8 cellular contexts compared by ENCODE assay signal in the genomic region with DNA sequence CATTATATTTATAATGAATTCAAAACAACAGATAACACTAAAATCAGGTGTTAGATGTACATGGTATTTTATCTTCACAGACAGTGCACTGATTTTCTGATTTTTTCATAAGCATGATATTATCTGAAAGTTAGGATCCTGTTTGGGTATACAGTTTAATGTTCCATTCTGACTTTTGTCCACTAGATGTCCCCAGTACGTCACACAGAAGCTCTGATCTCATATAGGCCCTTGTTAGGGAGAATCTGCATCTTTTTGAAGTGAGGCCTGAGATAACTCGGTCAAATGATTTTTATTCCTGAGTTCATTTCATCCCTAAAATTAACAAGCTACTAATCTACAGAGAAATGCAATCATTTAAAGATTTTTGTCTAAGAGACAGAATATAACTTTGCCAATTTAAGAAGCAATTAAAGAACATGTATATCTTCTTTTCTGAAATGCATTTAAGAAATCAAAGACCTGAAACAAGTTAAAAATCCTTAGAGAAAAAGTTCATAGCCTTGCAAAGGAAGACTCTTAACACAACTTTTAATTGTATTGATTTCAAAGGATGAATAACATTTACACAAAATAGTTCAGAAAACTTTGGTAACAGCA.
DNase-seq lines count a peak whose midpoint lies in the region; ATAC-seq and TF ChIP-seq lines count a peak whose summit lies in the region.

No MANE protein-coding gene starts in this region.

- H3K9me3 Mint-ChIP-seq in WTC11 = no peaks in the 10 kb centered on the region
- no peaks in the 10 kb centered on the region for H3K9me3 Mint-ChIP-seq in glutamatergic neuron (ENCODE audit: unreplicated experiment)

- POLR2A ChIA-PET in WTC11 (lab: Charles Lee) = no interaction called here

- H3K27me3 Mint-ChIP-seq in WTC11 (ENCODE audit: low read depth) = no peaks in the 10 kb centered on the region
- H3K27me3 Mint-ChIP-seq in glutamatergic neuron (ENCODE audit: unreplicated experiment) = no peaks in the 10 kb centered on the region

- ATAC-seq in GM18858 (IDR thresholded peaks at IDR 0.05; ENCODE audit: unreplicated experiment) (peak; percentile 96), HG02970 (IDR thresholded peaks at IDR 0.05; ENCODE audit: low FRiP score, unreplicated experiment) (peak; percentile 83), WTC11 (peak; percentile 91)

- DNase-seq in COLO829 (ENCODE audit: low spot score) = peak; percentile 74
- peak; percentile 51 for DNase-seq in NCI-H1694 treated with DMSO at 0.1 percent for 48 hours (lab: John Stamatoyannopoulos, UW)
- DNase-seq in WTC11 (ENCODE audit: low spot score) = no peak
- DNase-seq in glutamatergic neuron = no peak
- DNase-seq in putamen (ENCODE audit: low spot score) = peak; percentile 59
- DNase-seq in NCI-H1048 (lab: John Stamatoyannopoulos, UW) = no peak

- TF ChIP-seq CTCF in WTC11 (IDR thresholded peaks at IDR 0.05) = peak; percentile 53
- peak; percentile 68 for TF ChIP-seq CTCF in glutamatergic neuron (IDR thresholded peaks at IDR 0.05; ENCODE audit: partially characterized antibody, unreplicated experiment)

- no peaks in the 10 kb centered on the region for H3K4me1 Mint-ChIP-seq in WTC11
- no peaks in the 10 kb centered on the region for H3K4me1 Mint-ChIP-seq in glutamatergic neuron (ENCODE audit: low read depth, unreplicated experiment)

- CTCF ChIA-PET in WTC11 (lab: Charles Lee) = interaction anchor here (0.6 to 1.1 kb wide), 6 partner anchors 14 to 388 kb away, joined by 3 to 4 read pairs (median 3); no protein-coding TSS in a partner anchor

- H3K4me3 Mint-ChIP-seq in WTC11 = no peak overlapping the region
- H3K4me3 Mint-ChIP-seq in glutamatergic neuron (ENCODE audit: unreplicated experiment) = no peak overlapping the region

- H3K36me3 Mint-ChIP-seq in WTC11 (no peaks in the 10 kb centered on the region), glutamatergic neuron (ENCODE audit: unreplicated experiment) (no peaks in the 10 kb centered on the region)

- H3K27ac Mint-ChIP-seq in WTC11 = no peak overlapping the region
- H3K27ac Mint-ChIP-seq in glutamatergic neuron (ENCODE audit: unreplicated experiment) = no peak overlapping the region

TF ChIP-seq in WTC11, 78 proteins besides CTCF, POLR2A, EP300 and RAD21:
- TF ChIP-seq NFYB (CRISPR knock-in tag; conservative IDR thresholded peaks at IDR 0.05; ENCODE audit: low read depth) = no peak
- TF ChIP-seq FOXK1 (CRISPR knock-in tag; IDR thresholded peaks at IDR 0.05) = no peak

Comparison
In these comparisons a context has a peak if more than half of its experiments do, and no peak if none do; other contexts are left out.
1. DNase-seq: peak in COLO829 (single experiment), NCI-H1694 treated with DMSO at 0.1 percent for 48 hours (single experiment) and putamen (single experiment); none in WTC11 (single experiment), glutamatergic neuron (single experiment) and NCI-H1048 (single experiment).
2. Peak in every context shown above with its lines, with median percentiles within 50 percentile points of each other: ATAC-seq.